In genomic region chr6:37344308-37344707, GRCh38 we compare ENCODE assay signal across 9 cellular contexts.
"Had no signal": no experiment of that assay in that cellular context is flagged by ENCODE, and none has a peak within 500 bp of the region (broad histone marks: within the 10 kb centered on the region; RNA-seq: fewer than 3 reads in every experiment).

No MANE protein-coding gene starts in this region.

- H3K27ac Mint-ChIP-seq: GM23338, H9, HFFc6 had no signal

- H2AFZ ChIP-seq: GM23338 had no signal

- DNase-seq: H9, HCEC 1CT, HFFc6, IMR-90, KBM-7 had no signal

- H3K4me1 Mint-ChIP-seq: GM23338, H9 had no signal

- H3K4me3 Mint-ChIP-seq: GM23338, H9, HFFc6 had no signal

- H3K4me2 ChIP-seq: GM23338 had no signal

- FAIRE-seq: H1, H54, HTR-8/SVneo had no signal

- ATAC-seq: GM23338 had no signal

- H3K4me3 ChIP-seq: GM23338 had no signal
